8 cellular contexts compared by ENCODE assay signal in genomic region chr3:192917258-192917507, GRCh38. TPM values are rescaled to one million over a fixed set of nuclear protein-coding genes. Genes with fewer than 3 reads are reported as not detected.
DNase-seq lines count a peak whose midpoint lies in the region; ATAC-seq and TF ChIP-seq lines count a peak whose summit lies in the region.

No MANE protein-coding gene starts in this region.

- H3K27ac ChIP-seq in spleen: peak overlapping the region; percentile 44 to 88 (median 84)

- no peaks in the 10 kb centered on the region for H3K9me3 Mint-ChIP-seq in activated CD8-positive, alpha-beta T cell treated with anti-CD3 and anti-CD28 coated beads, Interleukin-2, amount 10 ng/mL, durations not matched to agents 7 days and 5 days (ENCODE audit: insufficient read depth)

- H3K4me3 Mint-ChIP-seq in activated CD8-positive, alpha-beta T cell treated with anti-CD3 and anti-CD28 coated beads, Interleukin-2, amount 10 ng/mL, durations not matched to agents 7 days and 5 days: peak overlapping the region; percentile 90

- H3K36me3 Mint-ChIP-seq in activated CD8-positive, alpha-beta T cell treated with anti-CD3 and anti-CD28 coated beads, Interleukin-2, amount 10 ng/mL, durations not matched to agents 7 days and 5 days (ENCODE audit: low read depth): peaks cover 7% of the 10 kb centered on the region

- CTCF ChIA-PET in activated CD8-positive, alpha-beta T cell treated with anti-CD3 and anti-CD28 coated beads, Interleukin-2, amount 10 ng/mL, durations not matched to agents 7 days and 5 days (lab: Charles Lee): interaction anchor here (1.0 to 3.5 kb wide), 6 partner anchors 11 to 104 kb away, joined by 3 to 15 read pairs (median 6); no protein-coding TSS in a partner anchor

- peak; percentile 39 for TF ChIP-seq POLR2A in GM15510 (IDR thresholded peaks at IDR 0.05; ENCODE audit: borderline replicate concordance, extremely low read depth, insufficient read length)
- no peak for TF ChIP-seq POLR2A in spleen (IDR thresholded peaks at IDR 0.05)

- TF ChIP-seq CTCF in spleen (IDR thresholded peaks at IDR 0.05 in 8 of 11, conservative IDR thresholded peaks at IDR 0.05 in 3 of 11): no peak

- no peaks in the 10 kb centered on the region for H3K36me3 ChIP-seq in spleen

- peak overlapping the region; percentile 52 to 81 (median 60) for H3K4me3 ChIP-seq in spleen

- peak; percentile 14 for ATAC-seq in HG02885 (IDR thresholded peaks at IDR 0.05; ENCODE audit: poor library complexity, unreplicated experiment)
- peak; percentile 32 for ATAC-seq in activated CD8-positive, alpha-beta T cell treated with anti-CD3 and anti-CD28 coated beads, Interleukin-2, amount 10 ng/mL, durations not matched to agents 7 days and 5 days

- DNase-seq in activated CD8-positive, alpha-beta T cell treated with anti-CD3 and anti-CD28 coated beads, Interleukin-2, amount 10 ng/mL, durations not matched to agents 7 days and 5 days: peak; percentile 39
- DNase-seq in germinal center (ENCODE audit: low spot score) (peak; percentile 12), spleen (no peak), COLO668 (lab: John Stamatoyannopoulos, UW; ENCODE audit: unreplicated experiment) (no peak), inferior parietal cortex (ENCODE audit: extremely low spot score) (no peak), medulla oblongata (ENCODE audit: extremely low spot score) (no peak)

- H3K27me3 Mint-ChIP-seq in activated CD8-positive, alpha-beta T cell treated with anti-CD3 and anti-CD28 coated beads, Interleukin-2, amount 10 ng/mL, durations not matched to agents 7 days and 5 days (ENCODE audit: low read depth): peaks cover 55% of the 10 kb centered on the region

- peaks cover 0 to 33% (median 17%) of the 10 kb centered on the region in 6 donors for H3K4me1 ChIP-seq in spleen

- intact Hi-C loops in spleen (cut with DNase I; ENCODE audit: low total_unique reads): loop anchor here (10.0 kb wide), 1 partner anchor 92 kb away; no protein-coding TSS in a partner anchor

- H3K27me3 ChIP-seq in spleen (replicated peaks in 1 of 7): peaks cover 0 to 70% (median 8%) of the 10 kb centered on the region in 7 donors

- WGBS in spleen, 5 donors: 1 to 4% (median 1%) methylated on average over 12 to 13 of the region's 13 CpGs

- POLR2A ChIA-PET in activated CD8-positive, alpha-beta T cell treated with anti-CD3 and anti-CD28 coated beads, Interleukin-2, amount 10 ng/mL, durations not matched to agents 7 days and 5 days (lab: Charles Lee): interaction anchor here (0.6 to 1.8 kb wide), 5 partner anchors 18 to 135 kb away, joined by 3 to 6 read pairs (median 3); no protein-coding TSS in a partner anchor

- peaks cover 44% of the 10 kb centered on the region for H3K4me1 Mint-ChIP-seq in activated CD8-positive, alpha-beta T cell treated with anti-CD3 and anti-CD28 coated beads, Interleukin-2, amount 10 ng/mL, durations not matched to agents 7 days and 5 days (ENCODE audit: low read depth)

- H3K9me3 ChIP-seq in spleen: no peaks in the 10 kb centered on the region

- peak overlapping the region; percentile 82 for H3K27ac Mint-ChIP-seq in activated CD8-positive, alpha-beta T cell treated with anti-CD3 and anti-CD28 coated beads, Interleukin-2, amount 10 ng/mL, durations not matched to agents 7 days and 5 days

RNA-seq across cellular contexts. Expression of gene MB21D2, which starts 0.5 kb away (rescaled TPM):
- total RNA-seq in activated CD8-positive, alpha-beta T cell treated with anti-CD3 and anti-CD28 coated beads, Interleukin-2, amount 10 ng/mL, durations not matched to agents 7 days and 5 days: 1 to 10 TPM; 6.5 to 7.2 TPM
- total RNA-seq in spleen: 1 to 10 TPM; 1.8 to 3.5 (median 2.1) TPM
- polyA plus RNA-seq in spleen: 1 to 10 TPM in 1 of 3 donors, under 1 TPM in 2; 0.59 to 1.1 (median 0.67) TPM

Comparison
In these comparisons a context has a peak if more than half of its experiments do, and no peak if none do; other contexts are left out.
1. DNase-seq: peak in activated CD8-positive, alpha-beta T cell treated with anti-CD3 and anti-CD28 coated beads, Interleukin-2, amount 10 ng/mL, durations not matched to agents 7 days and 5 days (single experiment) and germinal center (single experiment); none in spleen (single experiment), COLO668 (single experiment), inferior parietal cortex (single experiment) and medulla oblongata (single experiment).